In genomic region chr15:67542192-67542461, GRCh38 we compare ENCODE assay signal across 1 cellular context.
TF ChIP-seq lines count a peak whose summit lies in the region.

No MANE protein-coding gene starts in this region.

TF ChIP-seq in GM12878, 131 proteins besides CTCF, POLR2A, EP300 and RAD21:
- no peak for TF ChIP-seq MTA3 (IDR thresholded peaks at IDR 0.05; ENCODE audit: borderline replicate concordance, low read length)
- no peak for TF ChIP-seq TCF7 (IDR thresholded peaks at IDR 0.05; ENCODE audit: borderline replicate concordance)
- TF ChIP-seq PML (IDR thresholded peaks at IDR 0.05; ENCODE audit: low read length), result 0 out of 2 replicates have a peak, but pooled peaks have one; percentile 37
- TF ChIP-seq YY1 (IDR thresholded peaks at IDR 0.05; ENCODE audit: low read depth, low read length), result no peak
- TF ChIP-seq IKZF2 (IDR thresholded peaks at IDR 0.05), result 0 out of 4 replicates have a peak, but pooled peaks of 1 of the 2 experiments have one; percentile 21
- no peak for TF ChIP-seq POU2F2 (IDR thresholded peaks at IDR 0.05; ENCODE audit: borderline replicate concordance, low read depth, low read length)
- no peak for TF ChIP-seq SREBF2 (IDR thresholded peaks at IDR 0.05; ENCODE audit: low read length)
